8 cellular contexts compared by ENCODE assay signal in genomic region chr13:46321494-46322225, GRCh38.
DNase-seq lines count a peak whose midpoint lies in the region; ATAC-seq and TF ChIP-seq lines count a peak whose summit lies in the region.

No MANE protein-coding gene starts in this region.

- H3K27ac ChIP-seq in AG04450 (ENCODE audit: low read depth, low read length): no peak overlapping the region

- CTCF ChIA-PET in AG04450 (lab: Charles Lee): interaction anchor here (0.7 to 1.9 kb wide), 10 partner anchors 11 to 400 kb away, joined by 3 to 8 read pairs (median 4); no protein-coding TSS in a partner anchor

- H3K27me3 ChIP-seq in AG04450 (ENCODE audit: control insufficient read depth, insufficient read depth, low read length): peaks cover 3% of the 10 kb centered on the region

- no peaks in the 10 kb centered on the region for H3K9me3 ChIP-seq in AG04450 (ENCODE audit: control insufficient read depth, insufficient read depth, low read length)

- ATAC-seq in GM18511 (IDR thresholded peaks at IDR 0.05; ENCODE audit: unreplicated experiment) (peak; percentile 52), left lobe of liver (peak; percentile 98), HG02571 (IDR thresholded peaks at IDR 0.05; ENCODE audit: unreplicated experiment) (no peak)
- peak; percentile 71 to 76 for ATAC-seq in activated CD4-positive, CD25-positive, alpha-beta regulatory T cell treated with anti-CD3 and anti-CD28 coated beads, Interleukin-2, amount 50 U/mL, for 24 hours

- POLR2A ChIA-PET in AG04450 (lab: Yijun Ruan, JAX): no interaction called here

- peak; percentile 80 for TF ChIP-seq CTCF in AG04450 (IDR thresholded peaks at IDR 0.05; ENCODE audit: low read depth, low read length)

- DNase-seq in AG04450 (ENCODE audit: low read depth, low spot score): peak; percentile 10
- peak; percentile 67 for DNase-seq in NCI-H2107 treated with DMSO at 0.1 percent for 48 hours (lab: John Stamatoyannopoulos, UW; ENCODE audit: unreplicated experiment)
- peak; percentile 63 for DNase-seq in central memory CD4-positive, alpha-beta T cell
- peak; percentile 74 for DNase-seq in left lobe of liver (ENCODE audit: low spot score)
- peak in 2 of 3 donors; percentile 46 to 54 for DNase-seq in stimulated activated CD4-positive, alpha-beta T cell treated with anti-CD3 and anti-CD28 coated beads, TNF-alpha, amount 100 ng/mL, for 48 hours (ENCODE audit: low read depth in 3 of 3)

- H3K4me3 ChIP-seq in AG04450 (ENCODE audit: low read depth, low read length): no peak overlapping the region

Comparison
In these comparisons a context has a peak if more than half of its experiments do, and no peak if none do; other contexts are left out.
1. DNase-seq: peak in every context shown above with its lines; median percentile 74 in left lobe of liver; 67 in NCI-H2107 treated with DMSO at 0.1 percent for 48 hours; 63 in central memory CD4-positive, alpha-beta T cell; 50 in stimulated activated CD4-positive, alpha-beta T cell treated with anti-CD3 and anti-CD28 coated beads, TNF-alpha, amount 100 ng/mL, for 48 hours; 10 in AG04450.